ENCODE assay signal across 25 cellular contexts in the genomic region with DNA sequence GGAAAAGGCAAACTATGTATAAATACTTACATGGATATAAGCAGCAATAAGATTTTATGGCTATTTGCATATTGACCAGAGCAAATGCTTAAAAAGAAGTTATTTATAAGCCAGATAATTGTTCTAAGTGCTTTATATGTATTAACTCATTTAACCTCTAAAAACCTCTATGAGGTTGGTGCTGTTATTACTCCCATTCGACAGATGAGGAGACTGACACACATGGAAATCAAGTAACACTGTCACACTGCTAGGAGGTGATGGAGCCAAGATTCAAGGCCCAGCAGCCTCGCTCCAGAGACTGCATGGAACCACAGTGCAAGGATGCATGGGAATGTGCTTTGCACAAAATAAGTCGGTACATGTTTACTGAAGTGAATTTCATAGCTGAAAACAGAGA. TPM values are rescaled to one million over a fixed set of nuclear protein-coding genes. Genes with fewer than 3 reads are reported as not detected.
DNase-seq lines count a peak whose midpoint lies in the region; ATAC-seq, FAIRE-seq and TF ChIP-seq lines count a peak whose summit lies in the region.
"Had no signal": no experiment of that assay in that cellular context is flagged by ENCODE, and none has a peak within 500 bp of the region (broad histone marks: within the 10 kb centered on the region; RNA-seq: fewer than 3 reads in every experiment).

No MANE protein-coding gene starts in this region.

- H3K4me2 ChIP-seq in HepG2 (ENCODE audit: low read depth, low read length) (no peak overlapping the region), K562 (ENCODE audit: insufficient read depth, low read length) (no peak overlapping the region), trophoblast cell (ENCODE audit: low read length) (no peak overlapping the region), PC-3 (ENCODE audit: low read length) (no peak overlapping the region)
- H3K4me2 ChIP-seq: BLaER1 had no signal

- H3K79me2 ChIP-seq in HepG2 (ENCODE audit: insufficient read depth, low read length) (no peaks in the 10 kb centered on the region), K562 (ENCODE audit: control insufficient read depth, insufficient read depth, low read length) (no peaks in the 10 kb centered on the region), trophoblast cell (ENCODE audit: control insufficient read depth, insufficient read depth, low read length, poor library complexity) (no peaks in the 10 kb centered on the region), PC-3 (ENCODE audit: low read length) (no peaks in the 10 kb centered on the region)

- no peaks in the 10 kb centered on the region for H3F3A ChIP-seq in PC-3 (ENCODE audit: low read length, unreplicated experiment)

- TF ChIP-seq RAD21 in HepG2 (CRISPR knock-in tag; IDR thresholded peaks at IDR 0.05): no peak
- no peak for TF ChIP-seq RAD21 in K562 (CRISPR knock-in tag; conservative IDR thresholded peaks at IDR 0.05 in 1 of 2, IDR thresholded peaks at IDR 0.05 in 1 of 2)

- H4K91ac ChIP-seq in trophoblast cell (ENCODE audit: low read depth, low read length): no peak overlapping the region

- H3K14ac ChIP-seq in trophoblast cell (ENCODE audit: low read length): no peak overlapping the region

- no peak overlapping the region for H2AK5ac ChIP-seq in trophoblast cell (ENCODE audit: low read length)

- no peak overlapping the region for H3K27ac ChIP-seq in HepG2 (ENCODE audit: extremely low read length, insufficient read depth, low read length)
- H3K27ac ChIP-seq in right lobe of liver: no peak overlapping the region
- H3K27ac ChIP-seq in K562 (ENCODE audit: extremely low read depth, low read depth, low read length): no peak overlapping the region
- H3K27ac ChIP-seq in trophoblast cell (ENCODE audit: low read depth, low read length): no peak overlapping the region
- H3K27ac ChIP-seq in PC-3 (ENCODE audit: low read length): no peak overlapping the region
- H3K27ac ChIP-seq: BLaER1 had no signal

- H3K4me3 ChIP-seq in HepG2 (replicated peaks in 1 of 3; ENCODE audit: insufficient read depth in 1 of 3, low read depth in 2 of 3, low read length in 3 of 3) (no peak overlapping the region), right lobe of liver (no peak overlapping the region), K562 (no peak overlapping the region), trophoblast cell (ENCODE audit: low read depth, low read length) (peak overlapping the region; percentile 53), PC-3 (ENCODE audit: low read length) (no peak overlapping the region)
- H3K4me3 ChIP-seq: BLaER1, GM12878 had no signal

- DNase-seq in HepG2 (ENCODE audit: low spot score) (no peak), right lobe of liver (no peak), K562 (ENCODE audit: extremely low read depth in 1 of 4, low spot score in 3 of 4) (no peak), trophoblast cell (no peak), PC-3 (no peak)
- DNase-seq: 8988T; ACHN; BE2C; C1 segment of cervical spinal cord; CD4-positive, alpha-beta memory T cell; CD4-positive, CD25-positive, alpha-beta regulatory T cell; CD8-positive, alpha-beta memory T cell; COR-L47; DMS 273 treated with DMSO at 0.1 percent for 48 hours; DMS153; DMS53; DMS79; DND-41; EL; GDM1 had no signal

- in situ Hi-C loops in HepG2 (cut with HindIII; ENCODE audit: extremely low pct_ligation_motif_present, low pct_unique_long_range_greater_than_20kb) (no loop called here), K562 (cut with MboI) (no loop called here)

- WGBS in HepG2 (ENCODE audit: low lambda C conversion rate): 65% methylated on average over 3 of the region's 3 CpGs
- WGBS in right lobe of liver (ENCODE audit: insufficient coverage, low coverage, low lambda C conversion rate, missing lambda C conversion rate): 46% methylated on average over 3 of the region's 3 CpGs
- WGBS in K562 (ENCODE audit: insufficient coverage, low coverage, missing lambda C conversion rate): 7% methylated on average over 3 of the region's 3 CpGs
- WGBS in trophoblast cell (ENCODE audit: extremely low coverage, insufficient coverage, insufficient read length): no CpG with 5 or more reads among the region's 3 CpGs

- peaks cover 0 to 21% of the 10 kb centered on the region in 2 experiments; a peak in 4 of 5 replicates for H3K36me3 ChIP-seq in HepG2 (replicated peaks in 1 of 2; ENCODE audit: control insufficient read depth in 1 of 2, insufficient read depth in 2 of 2, low read length in 2 of 2)
- H3K36me3 ChIP-seq in right lobe of liver: peaks cover 0 to 85% (median 28%) of the 10 kb centered on the region in 4 donors
- H3K36me3 ChIP-seq in K562 (ENCODE audit: control insufficient read depth, insufficient read depth, low read length): no peaks in the 10 kb centered on the region
- peaks cover 0 to 2% of the 10 kb centered on the region in 2 experiments for H3K36me3 ChIP-seq in trophoblast cell (ENCODE audit: control insufficient read depth in 1 of 2, insufficient read depth in 2 of 2, low read length in 2 of 2)
- H3K36me3 ChIP-seq in PC-3 (ENCODE audit: low read depth, low read length): no peaks in the 10 kb centered on the region
- H3K36me3 ChIP-seq: BE2C, BLaER1 had no signal

- H3K18ac ChIP-seq in trophoblast cell (ENCODE audit: low read length): no peak overlapping the region

- no peak for TF ChIP-seq CTCF in HepG2 (CRISPR knock-in tag; IDR thresholded peaks at IDR 0.05)
- no peak for TF ChIP-seq CTCF in right lobe of liver (IDR thresholded peaks at IDR 0.05)
- TF ChIP-seq CTCF in K562 (IDR thresholded peaks at IDR 0.05 in 2 of 3, conservative IDR thresholded peaks at IDR 0.05 in 1 of 3; ENCODE audit: insufficient read depth in 2 of 3, low read depth in 1 of 3, low read length in 3 of 3): no peak
- TF ChIP-seq CTCF in PC-3 (conservative IDR thresholded peaks at IDR 0.05; ENCODE audit: low read depth, low read length): no peak

- FAIRE-seq in HepG2 (lab: Jason Lieb, UNC): no peak
- peak; percentile 70 for FAIRE-seq in K562 (lab: Jason Lieb, UNC)
- FAIRE-seq: GM12878, GM12892, GM18507 had no signal

- BruUV-seq in HepG2 (replicated peaks; lab: Mats Ljungman, UMichigan) (no TSS peak), K562 (replicated peaks; lab: Mats Ljungman, UMichigan) (no TSS peak), PC-3 (replicated peaks; lab: Mats Ljungman, UMichigan) (no TSS peak)

- no peak overlapping the region for H2AFZ ChIP-seq in HepG2 (ENCODE audit: low read length)
- no peak overlapping the region for H2AFZ ChIP-seq in K562 (ENCODE audit: low read depth, low read length)
- no peak overlapping the region for H2AFZ ChIP-seq in trophoblast cell (ENCODE audit: insufficient read depth, low read length, poor library complexity)
- no peak overlapping the region for H2AFZ ChIP-seq in PC-3 (ENCODE audit: low read length)

- POLR2A ChIA-PET in HepG2 (lab: Yijun Ruan, JAX): no interaction called here
- POLR2A ChIA-PET in K562 (lab: Yijun Ruan, JAX): interaction anchor here (0.8 kb wide), 1 partner anchor 18 kb away, joined by 3 read pairs; no protein-coding TSS in a partner anchor
- POLR2A ChIA-PET in PC-3 (lab: Charles Lee; ENCODE audit: unreplicated experiment): no interaction called here

- H4K20me1 ChIP-seq in HepG2 (ENCODE audit: insufficient read depth, low read length) (no peaks in the 10 kb centered on the region), K562 (replicated peaks; ENCODE audit: control insufficient read depth, insufficient read depth, low read length) (no peaks in the 10 kb centered on the region), PC-3 (ENCODE audit: low read length) (no peaks in the 10 kb centered on the region)
- H4K20me1 ChIP-seq: BLaER1 had no signal

- no peak for TF ChIP-seq EP300 in HepG2 (IDR thresholded peaks at IDR 0.05; ENCODE audit: low read depth in 2 of 2, low read length in 2 of 2)
- no peak for TF ChIP-seq EP300 in HepG2 (CRISPR knock-in tag; IDR thresholded peaks at IDR 0.05; ENCODE audit: borderline replicate concordance)
- TF ChIP-seq EP300 in K562 (IDR thresholded peaks at IDR 0.05; ENCODE audit: low read length): no peak

- no peak overlapping the region for H2BK120ac ChIP-seq in trophoblast cell (ENCODE audit: insufficient read depth, low read length, poor library complexity)

- no peak overlapping the region for H4K12ac ChIP-seq in trophoblast cell (ENCODE audit: low read depth, low read length)

- no peak for TF ChIP-seq POLR2A in HepG2 (IDR thresholded peaks at IDR 0.05; ENCODE audit: insufficient read depth in 1 of 2, low read depth in 2 of 2, low read length in 2 of 2)
- TF ChIP-seq POLR2A in right lobe of liver (IDR thresholded peaks at IDR 0.05): no peak
- TF ChIP-seq POLR2A in K562 (conservative IDR thresholded peaks at IDR 0.05): no peak

- no peak overlapping the region for H2BK5ac ChIP-seq in trophoblast cell (ENCODE audit: low read depth, low read length, poor library complexity)

- no peak overlapping the region for H4K8ac ChIP-seq in trophoblast cell (ENCODE audit: low read depth, low read length)

- H3K4me1 ChIP-seq in HepG2 (ENCODE audit: insufficient read depth, low read length) (peaks cover 26% of the 10 kb centered on the region), right lobe of liver (peaks cover 0 to 37% (median 5%) of the 10 kb centered on the region in 4 donors), K562 (replicated peaks in 1 of 2; ENCODE audit: control insufficient read depth in 2 of 2, insufficient read depth in 2 of 2, low read length in 2 of 2) (no peaks in the 10 kb centered on the region), trophoblast cell (ENCODE audit: control insufficient read depth in 1 of 2, insufficient read depth in 2 of 2, low read length in 2 of 2) (no peaks in the 10 kb centered on the region), PC-3 (ENCODE audit: insufficient read depth, low read length) (no peaks in the 10 kb centered on the region)
- H3K4me1 ChIP-seq: BE2C, BLaER1 had no signal

- H3K27me3 ChIP-seq in HepG2 (ENCODE audit: control insufficient read depth in 1 of 2, insufficient read depth in 2 of 2, low read length in 2 of 2) (no peaks in the 10 kb centered on the region), right lobe of liver (no peaks in the 10 kb centered on the region), K562 (ENCODE audit: control insufficient read depth in 2 of 2, insufficient read depth in 2 of 2, low read length in 2 of 2) (no peaks in the 10 kb centered on the region), trophoblast cell (ENCODE audit: insufficient read depth, low read length) (no peaks in the 10 kb centered on the region), PC-3 (ENCODE audit: low read length) (no peaks in the 10 kb centered on the region)
- H3K27me3 ChIP-seq: BE2C, BLaER1 had no signal

- H3K9ac ChIP-seq in HepG2 (ENCODE audit: insufficient read depth, low read depth, low read length) (no peak overlapping the region), K562 (ENCODE audit: insufficient read depth in 1 of 2, low read depth in 2 of 2, low read length in 2 of 2) (no peak overlapping the region), trophoblast cell (ENCODE audit: low read length) (peak overlapping the region; percentile 74), PC-3 (ENCODE audit: low read length) (no peak overlapping the region)
- H3K9ac ChIP-seq: BLaER1 had no signal

- no peak overlapping the region for H3K4ac ChIP-seq in trophoblast cell (ENCODE audit: low read depth, low read length)

- H3K9me1 ChIP-seq in K562 (ENCODE audit: control insufficient read depth, insufficient read depth, low read length): no peaks in the 10 kb centered on the region

- H3K79me1 ChIP-seq in trophoblast cell (ENCODE audit: low read length): no peaks in the 10 kb centered on the region

- H3K9me3 ChIP-seq in HepG2 (ENCODE audit: low read length) (no peaks in the 10 kb centered on the region), right lobe of liver (no peaks in the 10 kb centered on the region), K562 (replicated peaks; ENCODE audit: control insufficient read depth, insufficient read depth, low read depth, low read length) (no peaks in the 10 kb centered on the region), trophoblast cell (ENCODE audit: insufficient read depth, low read depth, low read length) (no peaks in the 10 kb centered on the region), PC-3 (ENCODE audit: low read length) (no peaks in the 10 kb centered on the region)
- H3K9me3 ChIP-seq: BE2C, BLaER1 had no signal

- intact Hi-C loops in HepG2 (cut with micrococcal nuclease; ENCODE audit: unreplicated experiment): no loop called here
- intact Hi-C loops in right lobe of liver (cut with DNase I): no loop called here
- intact Hi-C loops in K562 (cut with micrococcal nuclease): no loop called here
- intact Hi-C loops in PC-3 (cut with micrococcal nuclease): no loop called here

- H3K23ac ChIP-seq in trophoblast cell (ENCODE audit: low read length): peak overlapping the region; percentile 99

- no peaks in the 10 kb centered on the region for H3K9me2 ChIP-seq in PC-3 (replicated peaks; ENCODE audit: low read length)

- ATAC-seq in HepG2 (no peak), right lobe of liver (no peak), K562 (no peak), PC-3 (no peak), HG03565 (IDR thresholded peaks at IDR 0.05; ENCODE audit: unreplicated experiment) (no peak)
- ATAC-seq: GM12878 had no signal

- H2BK12ac ChIP-seq in trophoblast cell (ENCODE audit: low read length): no peak overlapping the region

- CTCF ChIA-PET in HepG2 (lab: Yijun Ruan, JAX; ENCODE audit: low intra/inter-chr PET ratio, low total read pairs): no interaction called here
- CTCF ChIA-PET in K562 (lab: Yijun Ruan, JAX; ENCODE audit: low intra/inter-chr PET ratio): no interaction called here
- CTCF ChIA-PET in PC-3 (lab: Charles Lee): interaction anchor here (0.6 kb wide), 1 partner anchor 145 kb away, joined by 7 read pairs; no protein-coding TSS in a partner anchor

RNA-seq across cellular contexts. Expression of a gene that starts 53.7 kb away (rescaled TPM):
- total RNA-seq in HepG2 (2016; rRNA removed; fragmentation: Illumina TruSeq; extraction: Trizol) (29.8 and 57.6 TPM in 2 replicates), right lobe of liver (100 to 1,000 TPM; 251 to 616 (median 411) TPM), K562 (2014; rRNA removed) (0.41 and 0.86 TPM in 2 replicates), K562 (2014; rRNA removed; fragmentation: Illumina TruSeq; extraction: Trizol) (0.51 and 0.65 TPM in 2 replicates), K562 (2015; rRNA removed; fragmentation: Illumina TruSeq; extraction: Trizol) (0.79 and 0.91 TPM in 2 replicates), K562 (2021) (0.42 and 0.56 TPM in 2 replicates), PC-3 (2014; rRNA removed) (1.6 and 2.9 TPM in 2 replicates)
- 5.8 and 7.1 TPM in 2 replicates for total RNA-seq in HepG2 (2016; cell fraction: cytosol; rRNA removed; fragmentation: Illumina TruSeq; extraction: Trizol; ENCODE audit: low read depth)
- total RNA-seq in HepG2 (2016; cell fraction: insoluble cytoplasmic fraction; rRNA removed; fragmentation: Illumina TruSeq; extraction: Trizol): 28.2 and 56.6 TPM in 2 replicates
- 5.7 and 8.3 TPM in 2 replicates for total RNA-seq in HepG2 (2016; cell fraction: membrane; rRNA removed; fragmentation: Illumina TruSeq; extraction: Trizol)
- 61.5 and 74.8 TPM in 2 replicates for total RNA-seq in HepG2 (2016; cell fraction: nucleus; rRNA removed; fragmentation: Illumina TruSeq; extraction: Trizol)
- polyA plus RNA-seq in HepG2 (2011; rRNA removed) (192 and 242 TPM in 2 replicates), K562 (2011; rRNA removed) (0.50 and 0.62 TPM in 2 replicates), K562 (2014; fragmentation: Illumina TruSeq; extraction: Trizol) (0.32 and 0.34 TPM in 2 replicates), K562 (2014; fragmentation: Nextera tagmentation; extraction: Ambion mirVana) (under 1 TPM; 0.08 to 0.15 TPM), K562 (2014; rRNA removed) (0.27 and 0.81 TPM in 2 replicates)
- 79.8 and 172 TPM in 2 replicates for polyA plus RNA-seq in HepG2 (2011; cell fraction: cytosol; rRNA removed)
- polyA plus RNA-seq in HepG2 (2011; cell fraction: nucleus; rRNA removed): 116 and 151 TPM in 2 replicates
- 82.5 and 211 TPM in 2 replicates for polyA plus RNA-seq in HepG2 (2012)
- polyA plus RNA-seq in HepG2 (2016; cell fraction: cytosol; fragmentation: Illumina TruSeq; extraction: Trizol; ENCODE audit: low read depth): 1.4 and 1.8 TPM in 2 replicates
- polyA plus RNA-seq in HepG2 (2016; cell fraction: insoluble cytoplasmic fraction; fragmentation: Illumina TruSeq; extraction: Trizol; ENCODE audit: low read depth): 14.3 and 16.7 TPM in 2 replicates
- polyA plus RNA-seq in HepG2 (2016; cell fraction: membrane; fragmentation: Illumina TruSeq; extraction: Trizol; ENCODE audit: low read depth): 2.3 and 2.7 TPM in 2 replicates
- 55.2 and 57.5 TPM in 2 replicates for polyA plus RNA-seq in HepG2 (2016; cell fraction: nucleus; fragmentation: Illumina TruSeq; extraction: Trizol; ENCODE audit: insufficient read depth, low read depth)
- 1.5 and 59.8 TPM in 2 replicates for polyA minus RNA-seq in HepG2 (2011; rRNA and poly(A)+ RNA removed; ENCODE audit: low replicate concordance)
- polyA minus RNA-seq in HepG2 (2011; cell fraction: cytosol; rRNA and poly(A)+ RNA removed): 115 and 233 TPM in 2 replicates
- polyA minus RNA-seq in HepG2 (2011; cell fraction: nucleus; rRNA and poly(A)+ RNA removed): 307 and 447 TPM in 2 replicates
- 0.19 and 0.65 TPM in 2 replicates for total RNA-seq in K562 (2011; cell fraction: chromatin; rRNA removed; ENCODE audit: low replicate concordance)
- 0.13 TPM in 1 of 2 replicates, not detected in the other for total RNA-seq in K562 (2011; cell fraction: nucleolus; rRNA removed)
- 0.08 and 0.22 TPM in 2 replicates for total RNA-seq in K562 (2011; cell fraction: nucleoplasm; rRNA removed)
- 0.06 and 0.16 TPM in 2 replicates for polyA plus RNA-seq in K562 (2011; cell fraction: cytosol; rRNA removed)
- polyA plus RNA-seq in K562 (2011; cell fraction: nucleus; rRNA removed): 0.27 and 0.31 TPM in 2 replicates
- 0.39 and 1.6 TPM in 2 replicates for polyA plus RNA-seq in K562 (2012)
- polyA minus RNA-seq in K562 (2011; rRNA and poly(A)+ RNA removed): 0.56 and 1.4 TPM in 2 replicates
- polyA minus RNA-seq in K562 (2011; cell fraction: cytosol; rRNA and poly(A)+ RNA removed): 2.5 TPM in 1 of 2 replicates, not detected in the other
- 0.40 and 1.1 TPM in 2 replicates for polyA minus RNA-seq in K562 (2011; cell fraction: nucleus; rRNA and poly(A)+ RNA removed)
- 6.0 and 8.2 TPM in 2 replicates for polyA plus RNA-seq in trophoblast cell (2013)
- polyA plus RNA-seq: CD8-positive, alpha-beta memory T cell had no signal
